In genomic region chr7:50610521-50611277, GRCh38 we compare ENCODE assay signal across 8 cellular contexts. TPM values are rescaled to one million over a fixed set of nuclear protein-coding genes. Genes with fewer than 3 reads are reported as not detected.
A peak's percentile ranks its signal among the peaks of the same experiment; 100 is the strongest.
DNase-seq lines count a peak whose midpoint lies in the region; ATAC-seq lines count a peak whose summit lies in the region.

No MANE protein-coding gene starts in this region.

- peak overlapping the region; percentile 73 for H3K27ac Mint-ChIP-seq in central memory CD8-positive, alpha-beta T cell (ENCODE audit: low read depth)

- H3K4me3 Mint-ChIP-seq in central memory CD8-positive, alpha-beta T cell, result peak overlapping the region; percentile 47

- H3K9me3 Mint-ChIP-seq in central memory CD8-positive, alpha-beta T cell, result peaks cover 14% of the 10 kb centered on the region

- peaks cover 47% of the 10 kb centered on the region for H3K4me1 Mint-ChIP-seq in central memory CD8-positive, alpha-beta T cell

- H3K36me3 Mint-ChIP-seq in central memory CD8-positive, alpha-beta T cell (ENCODE audit: insufficient read depth), result peaks cover 15% of the 10 kb centered on the region

- H3K27me3 Mint-ChIP-seq in central memory CD8-positive, alpha-beta T cell, result no peaks in the 10 kb centered on the region

- DNase-seq in AML-193 (lab: John Stamatoyannopoulos, UW), result peak; percentile 87 to 92
- DNase-seq in RPMI7951 (ENCODE audit: low read depth), result peak; percentile 87
- peak in 1 of 2 donors; percentile 56 for DNase-seq in central memory CD8-positive, alpha-beta T cell (ENCODE audit: low spot score in 2 of 2)
- DNase-seq in retina, result no peak
- no peak for DNase-seq in GDM1 (lab: John Stamatoyannopoulos, UW)
- DNase-seq in NCI-H1417 treated with DMSO at 0.1 percent for 48 hours (lab: John Stamatoyannopoulos, UW), result no peak
- no peak for DNase-seq in SHP77 treated with DMSO at 0.1 percent for 48 hours (lab: John Stamatoyannopoulos, UW)

- ATAC-seq in GM21447 (IDR thresholded peaks at IDR 0.05; ENCODE audit: unreplicated experiment), result peak; percentile 54
- ATAC-seq in central memory CD8-positive, alpha-beta T cell (replicated peaks; ENCODE audit: extremely low read depth, poor library complexity, severe bottlenecking), result peak; percentile 85

RNA-seq across cellular contexts. Expression of gene DDC, which starts 45.5 kb away (rescaled TPM):
- 0.39 TPM in 1 of 2 replicates, not detected in the other for total RNA-seq in RPMI7951 (2014; rRNA removed; shearing (Covaris generic))

Comparison
In these comparisons a context has a peak if more than half of its experiments do, and no peak if none do; other contexts are left out.
1. DNase-seq: peak in AML-193 (2 of 2) and RPMI7951 (single experiment); none in retina (single experiment), GDM1 (single experiment), NCI-H1417 treated with DMSO at 0.1 percent for 48 hours (single experiment) and SHP77 treated with DMSO at 0.1 percent for 48 hours (single experiment).